8 cellular contexts compared by ENCODE assay signal in the genomic region with DNA sequence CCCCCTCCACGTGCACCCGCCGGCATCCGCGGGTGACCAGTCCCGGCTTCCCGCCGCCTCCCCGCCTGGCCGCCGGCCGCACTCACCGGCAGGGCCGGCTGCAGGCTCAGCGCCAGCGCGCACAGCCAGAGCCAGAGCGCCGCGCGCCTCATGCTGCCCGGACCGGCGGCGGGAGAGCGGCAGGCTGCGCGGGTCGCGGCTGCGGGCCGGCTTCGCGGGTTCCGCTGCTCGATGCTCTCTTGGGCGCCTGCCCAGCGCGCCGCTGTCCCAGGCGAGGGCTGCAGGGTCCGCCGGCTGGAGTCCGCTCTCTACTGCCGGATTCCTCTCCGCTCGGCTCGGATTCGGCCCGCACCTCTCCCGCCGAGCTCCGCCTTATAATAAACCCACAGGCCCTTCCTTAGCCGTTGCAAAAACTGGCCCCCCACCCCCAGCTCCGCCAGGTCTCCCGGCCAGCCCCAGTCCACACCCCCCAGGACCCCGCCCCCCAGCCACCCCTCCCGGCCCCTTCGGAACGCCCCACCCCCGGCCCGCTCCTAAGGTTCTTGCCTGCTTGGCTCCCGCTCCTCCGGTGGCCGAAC. TPM values are rescaled to one million over a fixed set of nuclear protein-coding genes. Genes with fewer than 3 reads are reported as not detected.
DNase-seq lines count a peak whose midpoint lies in the region; ATAC-seq and TF ChIP-seq lines count a peak whose summit lies in the region.

A gene with protein sequence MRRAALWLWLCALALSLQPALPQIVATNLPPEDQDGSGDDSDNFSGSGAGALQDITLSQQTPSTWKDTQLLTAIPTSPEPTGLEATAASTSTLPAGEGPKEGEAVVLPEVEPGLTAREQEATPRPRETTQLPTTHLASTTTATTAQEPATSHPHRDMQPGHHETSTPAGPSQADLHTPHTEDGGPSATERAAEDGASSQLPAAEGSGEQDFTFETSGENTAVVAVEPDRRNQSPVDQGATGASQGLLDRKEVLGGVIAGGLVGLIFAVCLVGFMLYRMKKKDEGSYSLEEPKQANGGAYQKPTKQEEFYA (minus strand): TSS at position 415 of the 578 bp plus-strand sequence. CDS start 263 bp downstream, at position 152.

- WGBS in liver = under 1% methylated on average over 65 of the region's 65 CpGs

- ATAC-seq in HG02938 (IDR thresholded peaks at IDR 0.05; ENCODE audit: unreplicated experiment) (peak; percentile 9), thoracic aorta (ENCODE audit: insufficient number of reproducible peaks, low FRiP score, low read depth) (no peak)

- no peaks in the 10 kb centered on the region for H3K27me3 ChIP-seq in colonic mucosa
- no peaks in the 10 kb centered on the region for H3K27me3 ChIP-seq in liver (ENCODE audit: control insufficient read depth in 4 of 4, insufficient read depth in 4 of 4, low read length in 3 of 4)
- no peaks in the 10 kb centered on the region for H3K27me3 ChIP-seq in thoracic aorta (replicated peaks; ENCODE audit: insufficient read depth)

- H3K9me3 ChIP-seq in OCI-LY7 (ENCODE audit: low read length) (no peaks in the 10 kb centered on the region), colonic mucosa (no peaks in the 10 kb centered on the region), liver (ENCODE audit: control insufficient read depth in 4 of 4, low read length in 3 of 4) (no peaks in the 10 kb centered on the region), thoracic aorta (no peaks in the 10 kb centered on the region)

- CTCF ChIA-PET in OCI-LY7 (lab: Charles Lee; ENCODE audit: unreplicated experiment) = no interaction called here

- POLR2A ChIA-PET in OCI-LY7 (lab: Charles Lee) = no interaction called here

- H3K4me2 ChIP-seq in OCI-LY7 (ENCODE audit: low read length) = peak within 1 kb of the TSS; percentile 52

- H4K20me1 ChIP-seq in OCI-LY7 (ENCODE audit: insufficient read depth, low read length) = no peaks in the 10 kb centered on the region

- no peaks in the 10 kb centered on the region for H3K9me2 ChIP-seq in OCI-LY7 (ENCODE audit: insufficient read depth, low read length)

- H3K36me3 ChIP-seq in OCI-LY7 (ENCODE audit: insufficient read depth, low read length) (no peaks in the 10 kb centered on the region), colonic mucosa (no peaks in the 10 kb centered on the region), liver (ENCODE audit: control insufficient read depth in 4 of 4, insufficient read depth in 3 of 4, low read depth in 1 of 4, low read length in 3 of 4) (no peaks in the 10 kb centered on the region), thoracic aorta (no peaks in the 10 kb centered on the region)

- BruUV-seq in OCI-LY7 (replicated peaks; lab: Mats Ljungman, UMichigan) = no TSS peak

- peaks cover 6% of the 10 kb centered on the region for H3K4me1 ChIP-seq in OCI-LY7 (ENCODE audit: insufficient read depth, low read length, poor library complexity, severe bottlenecking)
- H3K4me1 ChIP-seq in colonic mucosa = peaks cover 4% of the 10 kb centered on the region
- H3K4me1 ChIP-seq in liver (ENCODE audit: control insufficient read depth in 4 of 4, insufficient read depth in 4 of 4, low read length in 3 of 4) = peaks cover 7 to 43% (median 33%) of the 10 kb centered on the region in 4 donors
- peaks cover 0 to 21% of the 10 kb centered on the region in 2 donors for H3K4me1 ChIP-seq in thoracic aorta (ENCODE audit: control insufficient read depth in 1 of 2, low read depth in 2 of 2)

- peak; percentile 13 to 19 for DNase-seq in activated CD4-positive, alpha-beta T cell treated with anti-CD3 and anti-CD28 coated beads, Interleukin-2, amount 50 U/mL, for 48 hours
- DNase-seq in activated CD4-positive, alpha-beta T cell treated with anti-CD3 and anti-CD28 coated beads for 1 hour = no peak
- DNase-seq in OCI-LY7 (ENCODE audit: low spot score) = no peak
- DNase-seq in colonic mucosa = peak; percentile 80
- DNase-seq in thoracic aorta (ENCODE audit: low spot score) = no peak
- no peak for DNase-seq in NK-92 (lab: John Stamatoyannopoulos, UW; ENCODE audit: unreplicated experiment)

- intact Hi-C loops in OCI-LY7 (cut with micrococcal nuclease; ENCODE audit: unreplicated experiment) = loop anchor here (10.0 kb wide), 1 partner anchor 90 kb away; no protein-coding TSS in a partner anchor
- intact Hi-C loops in colonic mucosa (cut with DNase I) = loop anchor here (10.0 kb wide), 2 partner anchors 90 to 120 kb away; no protein-coding TSS in a partner anchor

- H3K9ac ChIP-seq in colonic mucosa (ENCODE audit: low read depth in 2 of 2, low read length in 2 of 2) (peak within 1 kb of the TSS; percentile 73 to 90), liver (ENCODE audit: low read depth in 1 of 2, low read length in 2 of 2) (peak within 1 kb of the TSS; percentile 89 to 96)

- no peak within 1 kb of the TSS for H3K27ac ChIP-seq in OCI-LY7 (ENCODE audit: low read depth, low read length, poor library complexity, severe bottlenecking)
- H3K27ac ChIP-seq in colonic mucosa = peak within 1 kb of the TSS; percentile 93
- H3K27ac ChIP-seq in liver (ENCODE audit: low read depth in 1 of 2, low read length in 2 of 2) = peak within 1 kb of the TSS; percentile 94 to 98
- H3K27ac ChIP-seq in thoracic aorta = no peak within 1 kb of the TSS

- TF ChIP-seq CTCF in OCI-LY7 (conservative IDR thresholded peaks at IDR 0.05; ENCODE audit: low read length) (no peak), colonic mucosa (IDR thresholded peaks at IDR 0.05) (no peak), liver (IDR thresholded peaks at IDR 0.05; ENCODE audit: low read depth, low read length, missing input control) (no peak), thoracic aorta (IDR thresholded peaks at IDR 0.05) (no peak)

- H2AFZ ChIP-seq in OCI-LY7 (ENCODE audit: low read length) = no peak within 1 kb of the TSS

- H3K4me3 ChIP-seq in OCI-LY7 (ENCODE audit: low read depth, low read length, poor library complexity, severe bottlenecking) (peak within 1 kb of the TSS; percentile 38), colonic mucosa (peak within 1 kb of the TSS; percentile 80), liver (ENCODE audit: low read depth in 1 of 3, low read length in 3 of 3) (peak within 1 kb of the TSS; percentile 78 to 92 (median 83)), thoracic aorta (peak within 1 kb of the TSS; percentile 81)

- H3K79me2 ChIP-seq in OCI-LY7 (ENCODE audit: insufficient read depth, low read depth, low read length) = no peaks in the 10 kb centered on the region

- no peak for TF ChIP-seq RAD21 in liver (IDR thresholded peaks at IDR 0.05)

TF ChIP-seq in liver, 16 proteins besides CTCF, POLR2A, EP300 and RAD21:
- TF ChIP-seq, protein P1, sequence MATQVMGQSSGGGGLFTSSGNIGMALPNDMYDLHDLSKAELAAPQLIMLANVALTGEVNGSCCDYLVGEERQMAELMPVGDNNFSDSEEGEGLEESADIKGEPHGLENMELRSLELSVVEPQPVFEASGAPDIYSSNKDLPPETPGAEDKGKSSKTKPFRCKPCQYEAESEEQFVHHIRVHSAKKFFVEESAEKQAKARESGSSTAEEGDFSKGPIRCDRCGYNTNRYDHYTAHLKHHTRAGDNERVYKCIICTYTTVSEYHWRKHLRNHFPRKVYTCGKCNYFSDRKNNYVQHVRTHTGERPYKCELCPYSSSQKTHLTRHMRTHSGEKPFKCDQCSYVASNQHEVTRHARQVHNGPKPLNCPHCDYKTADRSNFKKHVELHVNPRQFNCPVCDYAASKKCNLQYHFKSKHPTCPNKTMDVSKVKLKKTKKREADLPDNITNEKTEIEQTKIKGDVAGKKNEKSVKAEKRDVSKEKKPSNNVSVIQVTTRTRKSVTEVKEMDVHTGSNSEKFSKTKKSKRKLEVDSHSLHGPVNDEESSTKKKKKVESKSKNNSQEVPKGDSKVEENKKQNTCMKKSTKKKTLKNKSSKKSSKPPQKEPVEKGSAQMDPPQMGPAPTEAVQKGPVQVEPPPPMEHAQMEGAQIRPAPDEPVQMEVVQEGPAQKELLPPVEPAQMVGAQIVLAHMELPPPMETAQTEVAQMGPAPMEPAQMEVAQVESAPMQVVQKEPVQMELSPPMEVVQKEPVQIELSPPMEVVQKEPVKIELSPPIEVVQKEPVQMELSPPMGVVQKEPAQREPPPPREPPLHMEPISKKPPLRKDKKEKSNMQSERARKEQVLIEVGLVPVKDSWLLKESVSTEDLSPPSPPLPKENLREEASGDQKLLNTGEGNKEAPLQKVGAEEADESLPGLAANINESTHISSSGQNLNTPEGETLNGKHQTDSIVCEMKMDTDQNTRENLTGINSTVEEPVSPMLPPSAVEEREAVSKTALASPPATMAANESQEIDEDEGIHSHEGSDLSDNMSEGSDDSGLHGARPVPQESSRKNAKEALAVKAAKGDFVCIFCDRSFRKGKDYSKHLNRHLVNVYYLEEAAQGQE (IDR thresholded peaks at IDR 0.05) = peak; percentile 72
- no peak for TF ChIP-seq JUND (IDR thresholded peaks at IDR 0.05)
- no peak for TF ChIP-seq GABPA (IDR thresholded peaks at IDR 0.05 in 1 of 2, conservative IDR thresholded peaks at IDR 0.05 in 1 of 2)
- TF ChIP-seq TAF1 (conservative IDR thresholded peaks at IDR 0.05) = peak; percentile 75
- TF ChIP-seq RXRA (IDR thresholded peaks at IDR 0.05) = no peak
- no peak for TF ChIP-seq SP1 (IDR thresholded peaks at IDR 0.05)
- TF ChIP-seq, protein P2, sequence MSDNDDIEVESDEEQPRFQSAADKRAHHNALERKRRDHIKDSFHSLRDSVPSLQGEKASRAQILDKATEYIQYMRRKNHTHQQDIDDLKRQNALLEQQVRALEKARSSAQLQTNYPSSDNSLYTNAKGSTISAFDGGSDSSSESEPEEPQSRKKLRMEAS (IDR thresholded peaks at IDR 0.05) = no peak
- no peak for TF ChIP-seq FOXA2 (IDR thresholded peaks at IDR 0.05)

RNA-seq across cellular contexts. Expression of the gene that starts here (rescaled TPM):
- not detected in 2 replicates for total RNA-seq in OCI-LY7 (2014; rRNA removed; shearing (Covaris generic))
- 0.10 TPM in 1 of 2 replicates, not detected in the other for total RNA-seq in OCI-LY7 (2022)
- total RNA-seq in colonic mucosa = 100 to 1,000 TPM; 156 to 213 TPM
- 100 to 1,000 TPM in 1 of 2 donors, 10 to 100 TPM in 1; 99.6 to 269 TPM for total RNA-seq in liver
- polyA plus RNA-seq in liver = 100 to 1,000 TPM; 124 to 363 TPM
- 1 to 10 TPM; 3.1 to 9.6 TPM for total RNA-seq in thoracic aorta

Comparison
In these comparisons a context has a peak if more than half of its experiments do, and no peak if none do; other contexts are left out.
1. RNA of the gene that starts here (total RNA-seq): 99.6 to 269 TPM in liver and 156 to 213 TPM in colonic mucosa; 3.1 to 9.6 TPM in thoracic aorta and 0.10 TPM in OCI-LY7; every median in the first group is over 4 times any median in the second.
2. DNase-seq: peak in activated CD4-positive, alpha-beta T cell treated with anti-CD3 and anti-CD28 coated beads, Interleukin-2, amount 50 U/mL, for 48 hours (2 of 2) and colonic mucosa (single experiment); none in activated CD4-positive, alpha-beta T cell treated with anti-CD3 and anti-CD28 coated beads for 1 hour (single experiment), OCI-LY7 (single experiment), thoracic aorta (single experiment) and NK-92 (single experiment).
3. H3K27ac ChIP-seq: peak in colonic mucosa (single experiment) and liver (2 of 2); none in OCI-LY7 (single experiment) and thoracic aorta (0 of 2).
4. Peak in every context shown above with its lines, with median percentiles within 50 percentile points of each other: H3K4me3 ChIP-seq.